ENCODE assay signal across 8 cellular contexts in genomic region chr12:30755395-30755762, GRCh38. TPM values are rescaled to one million over a fixed set of nuclear protein-coding genes. Genes with fewer than 3 reads are reported as not detected.
DNase-seq lines count a peak whose midpoint lies in the region; ATAC-seq and TF ChIP-seq lines count a peak whose summit lies in the region.

No MANE protein-coding gene starts in this region.

- TF ChIP-seq POLR2A in uterus (IDR thresholded peaks at IDR 0.05), result no peak

- H3K27ac ChIP-seq in left ventricle myocardium inferior (replicated peaks), result peak overlapping the region; percentile 87
- peak overlapping the region; percentile 39 for H3K27ac ChIP-seq in mammary epithelial cell (ENCODE audit: insufficient read depth, low read depth, low read length)
- H3K27ac ChIP-seq in uterus, result peak overlapping the region; percentile 78 to 90

- H4K20me1 ChIP-seq in mammary epithelial cell (ENCODE audit: insufficient read depth, low read length), result no peaks in the 10 kb centered on the region

- TF ChIP-seq CTCF in left ventricle myocardium inferior (IDR thresholded peaks at IDR 0.05; ENCODE audit: borderline replicate concordance) (no peak), mammary epithelial cell (conservative IDR thresholded peaks at IDR 0.05 in 1 of 2, IDR thresholded peaks at IDR 0.05 in 1 of 2; ENCODE audit: extremely low read depth in 1 of 2, insufficient read depth in 1 of 2, low read depth in 1 of 2, low read length in 2 of 2) (no peak), uterus (IDR thresholded peaks at IDR 0.05) (no peak)

- WGBS in mammary epithelial cell (ENCODE audit: low coverage, missing lambda C conversion rate), result 20% methylated on average over 7 of the region's 7 CpGs

- H3K27me3 ChIP-seq in left ventricle myocardium inferior (ENCODE audit: low read depth) (no peaks in the 10 kb centered on the region), mammary epithelial cell (ENCODE audit: insufficient read depth, low read length) (no peaks in the 10 kb centered on the region), uterus (no peaks in the 10 kb centered on the region)

- TSS peak; percentile 82 for BruUV-seq in mammary epithelial cell (replicated peaks; lab: Mats Ljungman, UMichigan)

- H3K9me3 ChIP-seq in left ventricle myocardium inferior (replicated peaks) (no peaks in the 10 kb centered on the region), mammary epithelial cell (replicated peaks; ENCODE audit: insufficient read depth, low read length) (no peaks in the 10 kb centered on the region), uterus (no peaks in the 10 kb centered on the region)

- dilution Hi-C loops in mammary epithelial cell (cut with HindIII; ENCODE audit: low sequenced_read_pairs), result no loop called here

- peak overlapping the region; percentile 35 for H3K9ac ChIP-seq in mammary epithelial cell (ENCODE audit: insufficient read depth, low read length)

- peak overlapping the region; percentile 91 for H3K4me3 ChIP-seq in left ventricle myocardium inferior
- H3K4me3 ChIP-seq in mammary epithelial cell (replicated peaks in 1 of 3; ENCODE audit: insufficient read depth in 1 of 3, low read depth in 2 of 3, low read length in 3 of 3), result peak overlapping the region; percentile 73 to 86 (median 84)
- H3K4me3 ChIP-seq in uterus, result peak overlapping the region; percentile 42 to 86

- intact Hi-C loops in left ventricle myocardium inferior (cut with micrococcal nuclease), result no loop called here
- intact Hi-C loops in left ventricle myocardium superior (cut with micrococcal nuclease), result no loop called here
- intact Hi-C loops in mammary epithelial cell (cut with micrococcal nuclease), result loop anchor here (1.0 to 5.0 kb wide), 4 partner anchors 40 to 61 kb away; partner anchors contain the start of gene IPO8
- intact Hi-C loops in uterus (cut with DNase I; ENCODE audit: low total_unique reads), result no loop called here

- in situ Hi-C loops in mammary epithelial cell (cut with MboI; ENCODE audit: low sequenced_read_pairs in 2 of 2), result no loop called here

- H3K4me1 ChIP-seq in left ventricle myocardium inferior (peaks cover 37% of the 10 kb centered on the region), mammary epithelial cell (ENCODE audit: insufficient read depth, low read length) (peaks cover 17% of the 10 kb centered on the region), uterus (no peaks in the 10 kb centered on the region)

- CTCF ChIA-PET in mammary epithelial cell (lab: Charles Lee; ENCODE audit: low non-redundant PET), result interaction anchor here (0.6 kb wide), 1 partner anchor 61 kb away, joined by 3 read pairs; no protein-coding TSS in a partner anchor

- H3K4me2 ChIP-seq in mammary epithelial cell (ENCODE audit: insufficient read depth, low read depth, low read length), result peak overlapping the region; percentile 87

- H3K36me3 ChIP-seq in left ventricle myocardium inferior (no peaks in the 10 kb centered on the region), mammary epithelial cell (ENCODE audit: insufficient read depth, low read length) (no peaks in the 10 kb centered on the region), uterus (no peaks in the 10 kb centered on the region)

- ATAC-seq in left ventricle myocardium superior, result no peak
- ATAC-seq in HG03457 (IDR thresholded peaks at IDR 0.05; ENCODE audit: unreplicated experiment), result no peak
- no peak for ATAC-seq in HG03571 (IDR thresholded peaks at IDR 0.05; ENCODE audit: unreplicated experiment)

- peaks cover 38% of the 10 kb centered on the region for H3K79me2 ChIP-seq in mammary epithelial cell (ENCODE audit: insufficient read depth, low read length)

- H2AFZ ChIP-seq in mammary epithelial cell (ENCODE audit: low read depth, low read length), result peak overlapping the region; percentile 97

- DNase-seq in left ventricle myocardium inferior (no peak), left ventricle myocardium superior (no peak), mammary epithelial cell (peak; percentile 1), midbrain (lab: John Stamatoyannopoulos, UW) (peak; percentile 66), uterus (no peak)
- no peak for DNase-seq in stimulated activated CD4-positive, alpha-beta T cell treated with anti-CD3 and anti-CD28 coated beads, Interleukin-12 subunit alpha, Interleukin-12 subunit beta, amount 100 ng/mL, for 4 hours

RNA-seq across cellular contexts. Expression of gene CAPRIN2, which starts 0.6 kb away (rescaled TPM):
- total RNA-seq in left ventricle myocardium inferior (27.5 TPM), left ventricle myocardium superior (30.2 TPM), mammary epithelial cell (10 to 100 TPM; 17.2 to 38.0 TPM), uterus (10 to 100 TPM in 3 of 4 donors, 1 to 10 TPM in 1; 8.2 to 47.6 (median 35.8) TPM)
- 10.7 TPM for polyA plus RNA-seq in mammary epithelial cell
- polyA minus RNA-seq in mammary epithelial cell, result 1.7 TPM

RNA-seq across cellular contexts. Expression of gene IPO8, which starts 59.7 kb away (rescaled TPM):
- total RNA-seq in left ventricle myocardium inferior (25.2 TPM), left ventricle myocardium superior (27.3 TPM), mammary epithelial cell (10 to 100 TPM; 21.5 to 40.7 TPM), uterus (10 to 100 TPM; 11.0 to 53.1 (median 34.2) TPM)
- polyA plus RNA-seq in mammary epithelial cell, result 6.3 TPM
- polyA minus RNA-seq in mammary epithelial cell, result 71.3 TPM

Comparison
In these comparisons a context has a peak if more than half of its experiments do, and no peak if none do; other contexts are left out.
1. DNase-seq: peak in mammary epithelial cell (single experiment) and midbrain (single experiment); none in left ventricle myocardium inferior (single experiment), left ventricle myocardium superior (single experiment), uterus (0 of 2) and stimulated activated CD4-positive, alpha-beta T cell treated with anti-CD3 and anti-CD28 coated beads, Interleukin-12 subunit alpha, Interleukin-12 subunit beta, amount 100 ng/mL, for 4 hours (single experiment).
2. Peak in every context shown above with its lines, with median percentiles within 50 percentile points of each other: H3K27ac ChIP-seq and H3K4me3 ChIP-seq.